In genomic region chr13:45046445-45046844, GRCh38 we compare ENCODE assay signal across 1 cellular context.
TF ChIP-seq lines count a peak whose summit lies in the region.

No MANE protein-coding gene starts in this region.

TF ChIP-seq in endothelial cell of umbilical vein, 7 proteins besides CTCF, POLR2A, EP300 and RAD21 (continued from another document):
- TF ChIP-seq MYC (IDR thresholded peaks at IDR 0.05; ENCODE audit: low read depth, low read length) (no peak), POLR2AphosphoS5 (IDR thresholded peaks at IDR 0.05; ENCODE audit: insufficient read depth, low read depth, low read length) (no peak), GATA2 (IDR thresholded peaks at IDR 0.05; ENCODE audit: insufficient read depth, insufficient read length, low read depth, low read length) (no peak), EZH2 (IDR thresholded peaks at IDR 0.05; ENCODE audit: borderline replicate concordance, low read depth, low read length, severe bottlenecking) (no peak), JUN (IDR thresholded peaks at IDR 0.05; ENCODE audit: borderline replicate concordance, insufficient read depth, insufficient read length, low read depth) (no peak)
